9 cellular contexts compared by ENCODE assay signal in genomic region chr3:123552095-123552714, GRCh38. TPM values are rescaled to one million over a fixed set of nuclear protein-coding genes. Genes with fewer than 3 reads are reported as not detected.
DNase-seq lines count a peak whose midpoint lies in the region; ATAC-seq and TF ChIP-seq lines count a peak whose summit lies in the region.
"Had no signal": no experiment of that assay in that cellular context is flagged by ENCODE, and none has a peak within 500 bp of the region (broad histone marks: within the 10 kb centered on the region; RNA-seq: fewer than 3 reads in every experiment).

No MANE protein-coding gene starts in this region.

- no peaks in the 10 kb centered on the region for H3K9me3 ChIP-seq in PC-3 (ENCODE audit: low read length)
- H3K9me3 ChIP-seq in neuronal stem cell (replicated peaks in 1 of 2; ENCODE audit: control insufficient read depth in 2 of 2, insufficient read depth in 1 of 2, low read depth in 1 of 2, low read length in 2 of 2): peaks cover 2 to 36% of the 10 kb centered on the region in 2 donors
- peaks cover 0 to 10% (median 4%) of the 10 kb centered on the region in 4 donors for H3K9me3 ChIP-seq in upper lobe of left lung

- H2BK5ac ChIP-seq in neuronal stem cell (ENCODE audit: low read length): no peak overlapping the region

- H4K20me1 ChIP-seq in PC-3 (ENCODE audit: low read length): peaks cover 3% of the 10 kb centered on the region; the same call in 1 of the 2 replicates

- H3K27ac ChIP-seq in PC-3 (ENCODE audit: low read length) (no peak overlapping the region), neuronal stem cell (replicated peaks; ENCODE audit: low read length) (no peak overlapping the region), upper lobe of left lung (no peak overlapping the region)

- no peak for TF ChIP-seq EP300 in upper lobe of left lung (IDR thresholded peaks at IDR 0.05)

- H2BK15ac ChIP-seq in neuronal stem cell (ENCODE audit: low read length): no peak overlapping the region

- H4K91ac ChIP-seq in neuronal stem cell (ENCODE audit: low read depth, low read length, poor library complexity): no peak overlapping the region

- no TSS peak for BruUV-seq in PC-3 (replicated peaks; lab: Mats Ljungman, UMichigan)

- H3K4me2 ChIP-seq in PC-3 (ENCODE audit: low read length): no peak overlapping the region
- no peak overlapping the region for H3K4me2 ChIP-seq in neuronal stem cell (ENCODE audit: insufficient read depth, low read length, poor library complexity, severe bottlenecking)

- no peak overlapping the region for H2AK5ac ChIP-seq in neuronal stem cell (ENCODE audit: low read depth, low read length)

- H3K4ac ChIP-seq in neuronal stem cell (ENCODE audit: low read length): no peak overlapping the region

- H3K9ac ChIP-seq in PC-3 (ENCODE audit: low read length): no peak overlapping the region
- no peak overlapping the region for H3K9ac ChIP-seq in neuronal stem cell (ENCODE audit: low read depth, low read length, poor library complexity)

- intact Hi-C loops in PC-3 (cut with micrococcal nuclease): no loop called here

- H3K4me3 ChIP-seq in PC-3 (ENCODE audit: low read length) (no peak overlapping the region), fibroblast of mammary gland (ENCODE audit: control insufficient read depth, low read depth, low read length) (no peak overlapping the region), neuronal stem cell (ENCODE audit: low read length in 2 of 2) (no peak overlapping the region), upper lobe of left lung (no peak overlapping the region)

- H3K27me3 ChIP-seq in PC-3 (ENCODE audit: low read length) (no peaks in the 10 kb centered on the region), neuronal stem cell (ENCODE audit: control insufficient read depth in 3 of 3, insufficient read depth in 3 of 3, low read depth in 1 of 3, low read length in 3 of 3) (no peaks in the 10 kb centered on the region), upper lobe of left lung (no peaks in the 10 kb centered on the region)

- CTCF ChIA-PET in PC-3 (lab: Charles Lee): interaction anchor here (0.6 kb wide), 2 partner anchors 154 to 1959 kb away, joined by 3 read pairs; no protein-coding TSS in a partner anchor

- DNase-seq in AG08395 (ENCODE audit: low spot score) (peak; percentile 46), GM20000 (ENCODE audit: low spot score) (peak; percentile 31), PC-3 (peak; percentile 63), fibroblast of mammary gland (ENCODE audit: low read depth) (peak; percentile 34), neuronal stem cell (ENCODE audit: low spot score) (no peak), GM19240 (ENCODE audit: insufficient read length, low spot score) (no peak), upper lobe of left lung (no peak)
- no peak for DNase-seq in activated CD4-positive, CD25-positive, alpha-beta regulatory T cell (lab: John Stamatoyannopoulos, UW)
- DNase-seq: activated CD4-positive, alpha-beta T cell treated with anti-CD3 and anti-CD28 coated beads for 48 hours had no signal

- peaks cover 9% of the 10 kb centered on the region; the same call in 1 of the 2 replicates for H3K79me2 ChIP-seq in PC-3 (ENCODE audit: low read length)

- no peak overlapping the region for H3K23ac ChIP-seq in neuronal stem cell (ENCODE audit: low read depth, low read length, poor library complexity)

- no peak overlapping the region for H4K8ac ChIP-seq in neuronal stem cell (ENCODE audit: low read depth, low read length)

- TF ChIP-seq POLR2A in upper lobe of left lung (IDR thresholded peaks at IDR 0.05): no peak

- TF ChIP-seq CTCF in GM20000 (IDR thresholded peaks at IDR 0.05; ENCODE audit: extremely low read depth, missing control alignments): peak; percentile 56
- TF ChIP-seq CTCF in PC-3 (conservative IDR thresholded peaks at IDR 0.05; ENCODE audit: low read depth, low read length): peak; percentile 89
- peak; percentile 78 for TF ChIP-seq CTCF in fibroblast of mammary gland (conservative IDR thresholded peaks at IDR 0.05; ENCODE audit: control insufficient read depth, insufficient read depth, low read depth, low read length)
- TF ChIP-seq CTCF in upper lobe of left lung (IDR thresholded peaks at IDR 0.05): no peak

- POLR2A ChIA-PET in PC-3 (lab: Charles Lee; ENCODE audit: unreplicated experiment): no interaction called here

- no peak overlapping the region for H3K14ac ChIP-seq in neuronal stem cell (ENCODE audit: low read length)

- H3K9me2 ChIP-seq in PC-3 (replicated peaks; ENCODE audit: low read length): no peaks in the 10 kb centered on the region

- H2AFZ ChIP-seq in PC-3 (ENCODE audit: low read length) (no peak overlapping the region), neuronal stem cell (ENCODE audit: low read length) (no peak overlapping the region)

- no peak overlapping the region for H2BK12ac ChIP-seq in neuronal stem cell (ENCODE audit: low read length)

- no peak overlapping the region for H2BK120ac ChIP-seq in neuronal stem cell (ENCODE audit: low read depth, low read length)

- H3K4me1 ChIP-seq in PC-3 (ENCODE audit: insufficient read depth, low read length): 0 out of 2 replicates have a peak, but pooled peaks cover 1% of the 10 kb centered on the region
- no peaks in the 10 kb centered on the region for H3K4me1 ChIP-seq in neuronal stem cell (ENCODE audit: control insufficient read depth in 2 of 2, insufficient read depth in 1 of 2, low read depth in 1 of 2, low read length in 2 of 2)
- H3K4me1 ChIP-seq in upper lobe of left lung: peaks cover 0 to 4% (median 0%) of the 10 kb centered on the region in 4 donors

- H3K79me1 ChIP-seq in neuronal stem cell (ENCODE audit: low read depth, low read length): peaks cover 2% of the 10 kb centered on the region

- ATAC-seq in PC-3 (peak; percentile 76), upper lobe of left lung (ENCODE audit: low FRiP score in 2 of 2) (no peak)

- peaks cover 4% of the 10 kb centered on the region for H3F3A ChIP-seq in PC-3 (ENCODE audit: low read length, unreplicated experiment)

- peaks cover 13% of the 10 kb centered on the region; the same call in 1 of the 2 replicates for H3K36me3 ChIP-seq in PC-3 (ENCODE audit: low read depth, low read length)
- H3K36me3 ChIP-seq in neuronal stem cell (replicated peaks in 1 of 2; ENCODE audit: control insufficient read depth in 2 of 2, insufficient read depth in 2 of 2, low read length in 2 of 2): peaks cover 6 to 27% of the 10 kb centered on the region in 2 donors
- peaks cover 7 to 14% (median 7%) of the 10 kb centered on the region in 4 donors for H3K36me3 ChIP-seq in upper lobe of left lung

- WGBS in neuronal stem cell (ENCODE audit: extremely low coverage in 2 of 2, insufficient read length in 2 of 2, insufficient replicate concordance in 1 of 2), 2 donors: no CpG with 5 or more reads among the region's 2 CpGs
- WGBS in upper lobe of left lung, 2 donors: 24 to 38% methylated on average over 2 of the region's 2 CpGs

- no peak overlapping the region for H3K18ac ChIP-seq in neuronal stem cell (ENCODE audit: low read length)

RNA-seq across cellular contexts. Expression of gene HACD2, which starts 32.6 kb away (rescaled TPM):
- total RNA-seq in PC-3 (2014; rRNA removed) (43.8 and 47.3 TPM in 2 replicates), upper lobe of left lung (10 to 100 TPM; 12.5 to 60.4 (median 39.1) TPM)
- polyA plus RNA-seq in neuronal stem cell (2013, experiment 1 of 2): 15.9 TPM
- 15.7 TPM for polyA plus RNA-seq in neuronal stem cell (2013, experiment 2 of 2)

Comparison
In these comparisons a context has a peak if more than half of its experiments do, and no peak if none do; other contexts are left out.
1. DNase-seq: peak in AG08395 (single experiment), GM20000 (single experiment), PC-3 (single experiment) and fibroblast of mammary gland (single experiment); none in neuronal stem cell (single experiment), GM19240 (single experiment), activated CD4-positive, CD25-positive, alpha-beta regulatory T cell (0 of 4) and upper lobe of left lung (0 of 2).
2. CTCF ChIP-seq: peak in GM20000 (single experiment), PC-3 (single experiment) and fibroblast of mammary gland (single experiment); none in upper lobe of left lung (0 of 6).